ENCODE assay signal across 23 cellular contexts in the genomic region with DNA sequence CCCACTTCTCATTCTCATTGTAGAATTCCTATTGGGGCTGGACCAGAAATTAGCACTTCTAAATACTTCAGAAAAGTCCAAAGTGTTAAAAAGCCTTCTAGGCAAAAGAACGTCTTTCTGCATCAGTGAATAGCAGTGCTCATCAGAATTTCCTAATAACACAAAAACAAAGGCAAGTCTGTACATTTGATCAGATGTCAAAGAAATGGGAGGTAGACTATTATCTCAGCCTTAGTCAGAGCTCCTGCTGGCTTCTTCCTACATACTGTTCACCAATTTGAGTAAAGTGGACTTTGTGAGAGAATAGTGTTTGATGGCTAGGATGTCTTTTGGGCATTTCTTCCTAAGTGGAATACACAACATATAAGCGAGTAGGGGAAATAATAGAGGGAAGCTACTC. TPM values are rescaled to one million over a fixed set of nuclear protein-coding genes. Genes with fewer than 3 reads are reported as not detected.
"Had no signal": no experiment of that assay in that cellular context is flagged by ENCODE, and none has a peak within 500 bp of the region (broad histone marks: within the 10 kb centered on the region; RNA-seq: fewer than 3 reads in every experiment).

No MANE protein-coding gene starts in this region.

- H3K4me3 Mint-ChIP-seq: naive B cell; nephron; stimulated activated naive CD8-positive, alpha-beta T cell treated with anti-CD3 and anti-CD28 coated beads, Interleukin-15, Interleukin-2, amounts not matched to agents 100 ng/mL and 50 ng/mL, for 24 hours had no signal

- H3K9me3 ChIP-seq: colonic mucosa, pancreas, tibial artery, uterus had no signal

- H3K4me3 ChIP-seq: colonic mucosa, heart left ventricle, left ventricle myocardium inferior, lower lobe of right lung, pancreas, smooth muscle cell, tibial artery, upper lobe of left lung, uterus had no signal

- DNase-seq: colonic mucosa; dermis blood vessel endothelial cell; heart left ventricle; hippocampal formation; left ventricle myocardium inferior; lower lobe of right lung; mesenchymal stem cell; naive B cell; occipital lobe; pancreas; right cardiac atrium; stimulated activated CD4-positive, alpha-beta T cell treated with anti-CD3 and anti-CD28 coated beads, Interleukin-2, amount 100 ng/mL, for 48 hours; tibial artery; upper lobe of left lung; uterus had no signal

- H3K4me2 ChIP-seq: smooth muscle cell had no signal

- H3K4me1 Mint-ChIP-seq: naive B cell, nephron had no signal

- H3K27me3 ChIP-seq: colonic mucosa, tibial artery, upper lobe of left lung, uterus had no signal

- H3K36me3 ChIP-seq: colonic mucosa, heart left ventricle, left ventricle myocardium inferior, lower lobe of right lung, pancreas, tibial artery, upper lobe of left lung, uterus had no signal

- H3K36me3 Mint-ChIP-seq: naive B cell had no signal

- H3K27ac Mint-ChIP-seq: naive B cell; nephron; progenitor cell of endocrine pancreas; stimulated activated naive CD8-positive, alpha-beta T cell treated with anti-CD3 and anti-CD28 coated beads, Interleukin-15, Interleukin-2, amounts not matched to agents 100 ng/mL and 50 ng/mL, for 24 hours had no signal

- ATAC-seq: heart left ventricle, lower lobe of right lung, pancreas, right cardiac atrium had no signal

- H3K4me1 ChIP-seq: colonic mucosa, heart left ventricle, left ventricle myocardium inferior, lower lobe of right lung, pancreas, tibial artery, upper lobe of left lung, uterus had no signal

- H3K27ac ChIP-seq: colonic mucosa, heart left ventricle, left ventricle myocardium inferior, lower lobe of right lung, pancreas, tibial artery, upper lobe of left lung, uterus had no signal

RNA-seq across cellular contexts. Expression of a gene that starts 48.7 kb away (rescaled TPM):
- total RNA-seq: colonic mucosa, dermis blood vessel endothelial cell, frontal cortex, glomerular endothelial cell, heart left ventricle, left ventricle myocardium inferior, lower lobe of right lung, occipital lobe, pancreas, progenitor cell of endocrine pancreas, right cardiac atrium, smooth muscle cell, temporal lobe, upper lobe of left lung, uterus had no signal
- polyA plus RNA-seq: esophagus, heart left ventricle, pancreas, right cardiac atrium, smooth muscle cell had no signal
